Comparison of ENCODE assay signal across 1 cellular context in the genomic region with DNA sequence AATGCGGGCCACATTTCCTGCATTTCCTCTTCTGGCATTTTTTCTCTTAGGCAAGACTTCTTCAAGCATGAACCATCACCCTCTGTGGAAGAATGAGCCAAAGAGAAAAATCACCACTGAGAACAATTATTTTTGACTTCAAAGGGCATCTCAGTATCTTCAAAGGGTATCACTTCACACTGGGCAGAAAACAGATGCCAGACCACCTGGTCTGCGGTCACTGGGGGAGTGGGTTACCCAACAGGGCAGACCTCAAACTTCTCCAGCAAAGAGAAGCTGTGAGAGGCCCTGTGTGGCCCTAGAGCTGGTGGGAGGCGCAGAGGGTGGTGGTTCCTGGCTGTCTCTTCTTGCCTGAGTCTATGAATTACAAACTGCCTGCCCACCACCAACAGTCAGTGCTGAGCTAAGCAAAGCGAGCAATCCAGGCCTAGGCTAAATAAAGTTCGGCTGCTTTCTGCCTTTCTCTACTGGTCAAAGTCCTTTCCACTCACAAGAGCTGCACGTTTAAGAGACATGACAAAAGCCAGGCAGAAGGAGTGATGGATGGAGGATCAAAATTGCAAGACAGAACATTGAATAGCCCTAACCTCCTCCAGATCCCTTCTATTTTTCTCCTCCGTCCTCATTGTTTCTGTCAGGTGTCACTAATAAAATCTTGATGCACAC.
TF ChIP-seq lines count a peak whose summit lies in the region.

No MANE protein-coding gene starts in this region.

TF ChIP-seq in K562, 482 proteins besides CTCF, POLR2A, EP300 and RAD21:
- no peak for TF ChIP-seq TARDBP (IDR thresholded peaks at IDR 0.05)
- TF ChIP-seq MCM3 (IDR thresholded peaks at IDR 0.05) = no peak
- no peak for TF ChIP-seq MEF2D (tag; conservative IDR thresholded peaks at IDR 0.05; ENCODE audit: low read depth)
